Comparison of ENCODE assay signal across 9 cellular contexts in the genomic region with DNA sequence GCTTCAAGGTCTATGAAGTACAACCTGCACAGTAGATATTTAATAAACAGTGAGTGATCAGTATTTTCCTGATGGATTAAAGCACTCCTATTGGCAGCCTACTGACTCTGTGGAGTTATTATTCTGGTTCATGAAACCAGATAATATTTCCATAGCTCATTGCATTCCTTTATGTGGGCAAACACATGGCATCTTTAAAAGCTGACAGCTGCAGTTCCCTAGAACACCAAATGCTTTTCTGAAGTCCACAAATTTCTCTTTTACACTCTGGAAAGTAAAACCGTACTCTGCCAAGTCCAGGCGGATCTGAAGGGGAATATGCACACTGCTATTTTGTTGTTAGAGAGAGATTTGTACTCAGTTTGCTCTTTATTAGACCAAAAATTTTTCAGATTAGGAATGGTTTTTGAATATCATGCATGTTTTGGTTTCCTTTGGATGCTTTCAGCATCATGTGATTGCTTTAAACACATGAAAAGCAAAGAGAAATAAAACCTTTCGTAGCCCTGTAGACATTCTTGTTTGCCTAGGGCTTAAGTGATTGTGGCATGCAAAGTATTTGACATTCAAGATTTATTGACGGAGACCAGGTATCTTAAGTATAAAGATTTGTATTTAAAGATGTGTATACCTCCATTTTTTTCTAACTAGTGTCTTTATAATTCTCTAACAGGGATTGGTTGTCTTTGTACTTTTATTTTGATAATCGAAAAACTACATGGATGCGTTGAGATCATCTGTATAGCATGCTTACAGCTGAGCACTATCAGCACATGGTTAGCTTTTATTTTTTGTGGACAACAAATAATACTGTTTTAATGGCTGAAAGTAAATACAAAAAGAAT. TPM values are rescaled to one million over a fixed set of nuclear protein-coding genes. Genes with fewer than 3 reads are reported as not detected.
DNase-seq lines count a peak whose midpoint lies in the region; ATAC-seq, FAIRE-seq and TF ChIP-seq lines count a peak whose summit lies in the region.
"Had no signal": no experiment of that assay in that cellular context is flagged by ENCODE, and none has a peak within 500 bp of the region (broad histone marks: within the 10 kb centered on the region; RNA-seq: fewer than 3 reads in every experiment).

No MANE protein-coding gene starts in this region.

- H3K9me3 Mint-ChIP-seq in MCF 10A (ENCODE audit: unreplicated experiment) = no peaks in the 10 kb centered on the region

- peak overlapping the region; percentile 60 for H3K27ac ChIP-seq in cingulate gyrus (ENCODE audit: low read depth, low read length)

- no peaks in the 10 kb centered on the region for H3K36me3 Mint-ChIP-seq in MCF 10A (ENCODE audit: insufficient read depth, unreplicated experiment)

- FAIRE-seq in G401.6 (lab: Jason Lieb, UNC) = peak; percentile 15

- intact Hi-C loops in sciatic nerve (cut with DNase I) (no loop called here), MCF 10A (cut with micrococcal nuclease) (no loop called here)

- H3K4me3 Mint-ChIP-seq in MCF 10A (ENCODE audit: unreplicated experiment) = no peak overlapping the region
- H3K4me3 Mint-ChIP-seq: activated naive CD8-positive, alpha-beta T cell treated with anti-CD3 and anti-CD28 coated beads, Interleukin-2, amount 50 U/mL, for 24 hours had no signal

- H3K27me3 Mint-ChIP-seq in MCF 10A (ENCODE audit: insufficient read depth, unreplicated experiment) = no peaks in the 10 kb centered on the region
- H3K27me3 Mint-ChIP-seq: activated naive CD8-positive, alpha-beta T cell treated with anti-CD3 and anti-CD28 coated beads, Interleukin-2, amount 50 U/mL, for 24 hours had no signal

- no peaks in the 10 kb centered on the region for H3K4me1 Mint-ChIP-seq in MCF 10A (ENCODE audit: insufficient read depth, unreplicated experiment)

- peak; percentile 16 for ATAC-seq in sciatic nerve
- no peak for ATAC-seq in GM21390 (IDR thresholded peaks at IDR 0.05; ENCODE audit: unreplicated experiment)
- ATAC-seq: activated naive CD8-positive, alpha-beta T cell treated with anti-CD3 and anti-CD28 coated beads, Interleukin-2, amount 50 U/mL, for 24 hours had no signal

- no TSS peak for BruUV-seq in MCF 10A (replicated peaks; lab: Mats Ljungman, UMichigan)

- DNase-seq in NCI-H2196 (lab: John Stamatoyannopoulos, UW; ENCODE audit: unreplicated experiment) (peak; percentile 34), sciatic nerve (ENCODE audit: low spot score) (no peak), MCF 10A (ENCODE audit: unreplicated experiment) (no peak), GDM1 (lab: John Stamatoyannopoulos, UW) (no peak)
- DNase-seq in stimulated activated naive CD4-positive, alpha-beta T cell (lab: John Stamatoyannopoulos, UW) = no peak
- DNase-seq: activated naive CD8-positive, alpha-beta T cell treated with anti-CD3 and anti-CD28 coated beads, Interleukin-2, amount 50 U/mL, for 24 hours had no signal

- H3K27ac Mint-ChIP-seq in MCF 10A (ENCODE audit: low read depth, unreplicated experiment) = no peak overlapping the region
- H3K27ac Mint-ChIP-seq: activated naive CD8-positive, alpha-beta T cell treated with anti-CD3 and anti-CD28 coated beads, Interleukin-2, amount 50 U/mL, for 24 hours had no signal

- TF ChIP-seq CTCF in MCF 10A (IDR thresholded peaks at IDR 0.05; ENCODE audit: unreplicated experiment) = no peak

- POLR2A ChIA-PET in MCF 10A (lab: Yijun Ruan, JAX) = interaction anchor here (0.7 to 1.2 kb wide), 3 partner anchors 18 to 381 kb away, joined by 3 to 4 read pairs (median 4); no protein-coding TSS in a partner anchor

- CTCF ChIA-PET in MCF 10A (lab: Yijun Ruan, JAX) = interaction anchor here (0.7 to 1.0 kb wide), 3 partner anchors 75 to 335 kb away, joined by 3 to 4 read pairs (median 3); no protein-coding TSS in a partner anchor

RNA-seq across cellular contexts. Expression of gene SEC14L1, which starts 19.5 kb away (rescaled TPM):
- total RNA-seq in sciatic nerve (130 TPM), MCF 10A (2022) (25.8 and 31.4 TPM in 2 replicates)
